22 cellular contexts compared by ENCODE assay signal in the genomic region with DNA sequence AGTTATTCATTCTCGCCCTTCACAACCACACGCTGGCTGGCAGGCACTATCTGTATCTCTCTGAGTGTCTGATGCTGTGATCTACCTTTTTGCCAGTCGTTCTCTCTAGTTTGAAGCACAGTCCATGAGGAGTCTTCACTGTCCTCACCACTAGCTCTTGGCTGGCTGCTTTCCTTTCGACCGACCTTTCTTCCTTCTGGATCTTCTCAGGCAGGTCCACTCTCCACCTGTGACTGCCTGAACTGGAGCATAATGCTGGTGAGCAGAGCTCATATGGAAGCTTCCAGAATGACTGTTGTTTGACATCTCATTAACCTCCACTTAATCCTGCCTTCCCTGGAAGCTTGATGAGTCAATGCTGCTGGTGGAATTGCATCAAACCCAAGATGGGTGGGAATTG.
"Had no signal": no experiment of that assay in that cellular context is flagged by ENCODE, and none has a peak within 500 bp of the region (broad histone marks: within the 10 kb centered on the region; RNA-seq: fewer than 3 reads in every experiment).

No MANE protein-coding gene starts in this region.

- DNase-seq: central memory CD4-positive, alpha-beta T cell; cortex of kidney; dorsolateral prefrontal cortex; effector CD8-positive, alpha-beta T cell; foreskin fibroblast; glutamatergic neuron; immature natural killer cell; left cardiac atrium; left ventricle myocardium superior; mesenchymal stem cell; midbrain; sigmoid colon; small intestine; stimulated activated CD4-positive, alpha-beta T cell treated with anti-CD3 and anti-CD28 coated beads, Interleukin-12 subunit alpha, Interleukin-12 subunit beta, amount 100 ng/mL, for 4 hours; stimulated activated CD4-positive, alpha-beta T cell treated with anti-CD3 and anti-CD28 coated beads, Interleukin-2, amount 100 ng/mL, for 48 hours had no signal

- H3K9me3 Mint-ChIP-seq: immature natural killer cell had no signal

- H3K27ac ChIP-seq: dorsolateral prefrontal cortex, gastroesophageal sphincter, sigmoid colon, tibial nerve had no signal

- H3K4me1 ChIP-seq: gastroesophageal sphincter, sigmoid colon had no signal

- H3K36me3 ChIP-seq: gastroesophageal sphincter, sigmoid colon, tibial nerve had no signal

- H3K4me3 Mint-ChIP-seq: immature natural killer cell; nephron; stimulated activated memory B cell treated with anti-CD40 and anti-IgM and Interleukin-4, amounts not matched to agents 10 μg/mL and 1 μg/mL and 100 μg/mL, for 72 hours; stimulated activated naive CD8-positive, alpha-beta T cell treated with anti-CD3 and anti-CD28 coated beads, Interleukin-15, Interleukin-2, amounts not matched to agents 100 ng/mL and 50 ng/mL, for 24 hours had no signal

- H3K4me1 Mint-ChIP-seq: immature natural killer cell; stimulated activated memory B cell treated with anti-CD40 and anti-IgM and Interleukin-4, amounts not matched to agents 10 μg/mL and 1 μg/mL and 100 μg/mL, for 72 hours had no signal

- ATAC-seq: esophagus mucosa; gastroesophageal sphincter; left cardiac atrium; left ventricle myocardium superior; stimulated activated memory B cell treated with anti-CD40 and anti-IgM and Interleukin-4, amounts not matched to agents 10 μg/mL and 1 μg/mL and 100 μg/mL, for 72 hours had no signal

- H3K27me3 ChIP-seq: dorsolateral prefrontal cortex had no signal

- H3K36me3 Mint-ChIP-seq: immature natural killer cell; stimulated activated memory B cell treated with anti-CD40 and anti-IgM and Interleukin-4, amounts not matched to agents 10 μg/mL and 1 μg/mL and 100 μg/mL, for 72 hours had no signal

- H3K4me3 ChIP-seq: dorsolateral prefrontal cortex, gastroesophageal sphincter, lung, sigmoid colon, tibial nerve had no signal

- H3K27ac Mint-ChIP-seq: immature natural killer cell; nephron; stimulated activated memory B cell treated with anti-CD40 and anti-IgM and Interleukin-4, amounts not matched to agents 10 μg/mL and 1 μg/mL and 100 μg/mL, for 72 hours; stimulated activated naive CD8-positive, alpha-beta T cell treated with anti-CD3 and anti-CD28 coated beads, Interleukin-15, Interleukin-2, amounts not matched to agents 100 ng/mL and 50 ng/mL, for 24 hours had no signal
